ENCODE assay signal across 8 cellular contexts in the genomic region with DNA sequence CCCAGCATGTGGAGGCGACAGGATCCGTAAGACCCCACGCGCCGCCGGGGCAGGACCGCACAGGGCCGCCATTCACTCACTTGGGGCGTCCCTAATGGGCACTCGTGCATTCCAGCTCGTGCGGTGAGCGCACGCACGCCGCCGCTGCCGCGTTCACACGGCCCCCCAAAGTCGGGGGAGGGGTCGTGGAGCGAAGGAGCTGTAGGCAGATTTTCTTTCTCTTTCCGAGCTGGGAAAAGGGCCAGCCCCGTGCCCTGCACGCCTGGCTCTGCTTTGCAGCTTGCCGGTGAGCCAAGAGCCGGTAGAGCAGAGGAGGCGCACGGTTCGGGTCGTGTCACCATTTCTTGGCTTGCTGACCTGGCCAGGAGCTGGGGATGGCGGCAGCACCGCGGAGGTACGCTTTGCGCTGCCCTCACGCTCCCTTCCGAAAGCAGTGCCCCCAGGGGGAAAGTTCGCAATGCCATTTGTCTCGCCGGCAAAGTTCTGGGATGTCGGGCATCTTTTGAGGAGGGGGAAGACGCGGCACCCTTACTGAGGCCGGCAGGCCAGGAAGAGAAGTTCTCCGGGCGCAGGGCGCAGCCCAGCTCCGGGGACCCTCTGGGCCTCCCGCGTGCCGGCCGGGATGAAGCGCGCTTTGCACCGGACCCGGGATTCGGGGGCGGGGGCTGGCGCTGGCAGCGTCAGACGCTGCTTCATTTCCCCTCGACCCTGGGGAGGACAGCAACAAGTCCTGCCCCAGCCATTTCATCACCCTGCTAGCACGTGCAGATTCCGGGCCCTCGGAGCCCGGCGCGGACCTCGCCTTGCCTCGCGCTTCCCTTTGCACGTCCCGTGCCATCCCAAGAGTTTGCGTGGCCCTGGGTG. TPM values are rescaled to one million over a fixed set of nuclear protein-coding genes. Genes with fewer than 3 reads are reported as not detected.
DNase-seq lines count a peak whose midpoint lies in the region; ATAC-seq, FAIRE-seq and TF ChIP-seq lines count a peak whose summit lies in the region.

No MANE protein-coding gene starts in this region.

- H3K36me3 ChIP-seq in upper lobe of right lung = no peaks in the 10 kb centered on the region

- peaks cover 59% of the 10 kb centered on the region for H3K27me3 ChIP-seq in upper lobe of right lung

- H3K27ac ChIP-seq in upper lobe of right lung = no peak overlapping the region

- H3K4me1 Mint-ChIP-seq in stimulated activated naive CD8-positive, alpha-beta T cell treated with anti-CD3 and anti-CD28 coated beads, Interleukin-15, Interleukin-2, amounts not matched to agents 100 ng/mL and 50 ng/mL, for 24 hours (ENCODE audit: low read depth) = peaks cover 45% of the 10 kb centered on the region
- peaks cover 41% of the 10 kb centered on the region for H3K4me1 Mint-ChIP-seq in activated naive CD4-positive, alpha-beta T cell treated with anti-CD3 and anti-CD28 coated beads, Interleukin-2, amount 50 U/mL, for 24 hours

- no peaks in the 10 kb centered on the region for H3K9me3 Mint-ChIP-seq in stimulated activated naive CD8-positive, alpha-beta T cell treated with anti-CD3 and anti-CD28 coated beads, Interleukin-15, Interleukin-2, amounts not matched to agents 100 ng/mL and 50 ng/mL, for 24 hours
- no peaks in the 10 kb centered on the region for H3K9me3 Mint-ChIP-seq in activated naive CD4-positive, alpha-beta T cell treated with anti-CD3 and anti-CD28 coated beads, Interleukin-2, amount 50 U/mL, for 24 hours

- peaks cover 73% of the 10 kb centered on the region for H3K27me3 Mint-ChIP-seq in stimulated activated naive CD8-positive, alpha-beta T cell treated with anti-CD3 and anti-CD28 coated beads, Interleukin-15, Interleukin-2, amounts not matched to agents 100 ng/mL and 50 ng/mL, for 24 hours
- peaks cover 47% of the 10 kb centered on the region for H3K27me3 Mint-ChIP-seq in activated naive CD4-positive, alpha-beta T cell treated with anti-CD3 and anti-CD28 coated beads, Interleukin-2, amount 50 U/mL, for 24 hours

- peaks cover 56% of the 10 kb centered on the region for H3K4me1 ChIP-seq in upper lobe of right lung

- no peak for DNase-seq in stimulated activated naive CD8-positive, alpha-beta T cell treated with anti-CD3 and anti-CD28 coated beads, Interleukin-15, Interleukin-2, amounts not matched to agents 100 U/mL and 50 U/mL, for 24 hours
- peak; percentile 59 for DNase-seq in iris pigment epithelial cell (ENCODE audit: low read depth)
- no peak for DNase-seq in upper lobe of right lung
- DNase-seq in AML-193 (lab: John Stamatoyannopoulos, UW) = no peak
- no peak for DNase-seq in GM19239 (ENCODE audit: insufficient read length, low spot score)
- no peak for DNase-seq in NCI-H2227 (lab: John Stamatoyannopoulos, UW; ENCODE audit: unreplicated experiment)

- H3K36me3 Mint-ChIP-seq in stimulated activated naive CD8-positive, alpha-beta T cell treated with anti-CD3 and anti-CD28 coated beads, Interleukin-15, Interleukin-2, amounts not matched to agents 100 ng/mL and 50 ng/mL, for 24 hours (ENCODE audit: low read depth) = peaks cover 48% of the 10 kb centered on the region
- H3K36me3 Mint-ChIP-seq in activated naive CD4-positive, alpha-beta T cell treated with anti-CD3 and anti-CD28 coated beads, Interleukin-2, amount 50 U/mL, for 24 hours = no peaks in the 10 kb centered on the region

- no peak for TF ChIP-seq CTCF in upper lobe of right lung (IDR thresholded peaks at IDR 0.05)

- ATAC-seq in stimulated activated naive CD8-positive, alpha-beta T cell treated with anti-CD3 and anti-CD28 coated beads, Interleukin-15, Interleukin-2, amounts not matched to agents 100 U/mL and 50 U/mL, for 24 hours = no peak
- ATAC-seq in upper lobe of right lung = no peak

- no peak for FAIRE-seq in GM19239 (lab: Jason Lieb, UNC)

- peak overlapping the region; percentile 46 for H3K4me3 ChIP-seq in upper lobe of right lung

- peak overlapping the region; percentile 84 for H3K27ac Mint-ChIP-seq in stimulated activated naive CD8-positive, alpha-beta T cell treated with anti-CD3 and anti-CD28 coated beads, Interleukin-15, Interleukin-2, amounts not matched to agents 100 ng/mL and 50 ng/mL, for 24 hours
- H3K27ac Mint-ChIP-seq in activated naive CD4-positive, alpha-beta T cell treated with anti-CD3 and anti-CD28 coated beads, Interleukin-2, amount 50 U/mL, for 24 hours = peak overlapping the region; percentile 62

- peak overlapping the region; percentile 90 for H3K4me3 Mint-ChIP-seq in stimulated activated naive CD8-positive, alpha-beta T cell treated with anti-CD3 and anti-CD28 coated beads, Interleukin-15, Interleukin-2, amounts not matched to agents 100 ng/mL and 50 ng/mL, for 24 hours
- peak overlapping the region; percentile 83 for H3K4me3 Mint-ChIP-seq in activated naive CD4-positive, alpha-beta T cell treated with anti-CD3 and anti-CD28 coated beads, Interleukin-2, amount 50 U/mL, for 24 hours

- intact Hi-C loops in upper lobe of right lung (cut with DNase I) = no loop called here

- no peaks in the 10 kb centered on the region for H3K9me3 ChIP-seq in upper lobe of right lung

RNA-seq across cellular contexts. Expression of a gene that starts 0.9 kb away (rescaled TPM):
- total RNA-seq in upper lobe of right lung = 4.9 TPM
